ENCODE assay signal across 10 cellular contexts in genomic region chr6:145092554-145092953, GRCh38.
"Had no signal": no experiment of that assay in that cellular context is flagged by ENCODE, and none has a peak within 500 bp of the region (broad histone marks: within the 10 kb centered on the region; RNA-seq: fewer than 3 reads in every experiment).

No MANE protein-coding gene starts in this region.

- ATAC-seq: GM23338, HepG2 had no signal

- H3K9ac ChIP-seq: KMS-11 had no signal

- H3K4me2 ChIP-seq: GM23338, KMS-11 had no signal

- H3K4me3 ChIP-seq: GM23338 had no signal

- DNase-seq: H9, HCEC 1CT, HFFc6, KBM-7 had no signal

- H3K27ac ChIP-seq: HL-60, KMS-11 had no signal

- FAIRE-seq: H1, H54, HepG2 had no signal
